2 cellular contexts compared by ENCODE assay signal in the genomic region with DNA sequence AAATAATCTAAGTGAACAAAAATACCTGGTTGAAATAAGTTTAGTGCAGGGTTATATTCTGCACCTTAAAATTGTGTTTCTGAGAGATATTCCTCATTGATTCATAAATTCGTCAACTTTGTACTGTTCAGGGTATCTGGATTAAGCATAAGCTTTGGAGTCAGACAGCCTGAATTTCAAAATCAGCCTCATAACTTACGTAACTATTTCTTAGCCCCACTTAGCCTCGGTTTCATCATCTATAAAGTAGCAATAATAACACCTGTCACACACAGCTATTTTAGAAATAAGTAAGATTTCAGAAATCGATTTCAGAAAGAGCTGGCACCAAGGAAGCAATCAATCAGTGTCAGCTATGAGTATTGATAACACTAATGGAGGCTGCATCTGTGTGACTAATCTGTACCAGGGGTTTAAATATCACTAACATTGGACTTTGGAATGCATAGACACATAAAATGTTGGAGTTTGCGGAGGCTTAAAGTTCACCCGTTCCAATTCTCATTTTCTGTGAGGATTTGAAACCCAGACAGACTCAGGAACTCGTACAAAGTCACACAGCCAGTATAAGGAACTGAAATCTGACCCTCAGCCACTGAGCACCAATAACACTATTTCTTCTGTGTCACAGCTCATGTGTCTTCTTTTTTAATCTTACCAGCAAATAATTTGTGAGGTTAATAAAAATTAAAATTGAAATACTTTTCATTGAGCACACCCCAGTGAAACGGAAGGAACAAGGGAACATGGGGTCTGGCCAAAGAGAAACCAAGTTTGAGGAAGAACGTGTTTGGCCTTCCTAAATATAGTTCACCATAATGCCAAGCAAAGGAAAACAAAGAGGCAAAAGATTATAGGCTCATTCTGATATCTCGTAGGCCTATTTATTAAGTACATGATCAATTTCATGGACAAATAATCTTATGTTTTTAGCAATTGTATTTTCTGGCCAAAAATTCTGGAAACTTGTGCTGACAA.
TF ChIP-seq lines count a peak whose summit lies in the region.

No MANE protein-coding gene starts in this region.

TF ChIP-seq in SK-N-SH, 30 proteins besides CTCF, POLR2A, EP300 and RAD21 (continued from another document):
- TF ChIP-seq, protein P1, sequence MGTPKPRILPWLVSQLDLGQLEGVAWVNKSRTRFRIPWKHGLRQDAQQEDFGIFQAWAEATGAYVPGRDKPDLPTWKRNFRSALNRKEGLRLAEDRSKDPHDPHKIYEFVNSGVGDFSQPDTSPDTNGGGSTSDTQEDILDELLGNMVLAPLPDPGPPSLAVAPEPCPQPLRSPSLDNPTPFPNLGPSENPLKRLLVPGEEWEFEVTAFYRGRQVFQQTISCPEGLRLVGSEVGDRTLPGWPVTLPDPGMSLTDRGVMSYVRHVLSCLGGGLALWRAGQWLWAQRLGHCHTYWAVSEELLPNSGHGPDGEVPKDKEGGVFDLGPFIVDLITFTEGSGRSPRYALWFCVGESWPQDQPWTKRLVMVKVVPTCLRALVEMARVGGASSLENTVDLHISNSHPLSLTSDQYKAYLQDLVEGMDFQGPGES (IDR thresholded peaks at IDR 0.05; ENCODE audit: low read depth, low read length) = no peak
- TF ChIP-seq SMC3 (IDR thresholded peaks at IDR 0.05; ENCODE audit: low read depth, low read length) = no peak
- TF ChIP-seq, protein P2, sequence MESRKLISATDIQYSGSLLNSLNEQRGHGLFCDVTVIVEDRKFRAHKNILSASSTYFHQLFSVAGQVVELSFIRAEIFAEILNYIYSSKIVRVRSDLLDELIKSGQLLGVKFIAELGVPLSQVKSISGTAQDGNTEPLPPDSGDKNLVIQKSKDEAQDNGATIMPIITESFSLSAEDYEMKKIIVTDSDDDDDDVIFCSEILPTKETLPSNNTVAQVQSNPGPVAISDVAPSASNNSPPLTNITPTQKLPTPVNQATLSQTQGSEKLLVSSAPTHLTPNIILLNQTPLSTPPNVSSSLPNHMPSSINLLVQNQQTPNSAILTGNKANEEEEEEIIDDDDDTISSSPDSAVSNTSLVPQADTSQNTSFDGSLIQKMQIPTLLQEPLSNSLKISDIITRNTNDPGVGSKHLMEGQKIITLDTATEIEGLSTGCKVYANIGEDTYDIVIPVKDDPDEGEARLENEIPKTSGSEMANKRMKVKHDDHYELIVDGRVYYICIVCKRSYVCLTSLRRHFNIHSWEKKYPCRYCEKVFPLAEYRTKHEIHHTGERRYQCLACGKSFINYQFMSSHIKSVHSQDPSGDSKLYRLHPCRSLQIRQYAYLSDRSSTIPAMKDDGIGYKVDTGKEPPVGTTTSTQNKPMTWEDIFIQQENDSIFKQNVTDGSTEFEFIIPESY (IDR thresholded peaks at IDR 0.05; ENCODE audit: borderline replicate concordance, low read depth) = no peak
- TF ChIP-seq CHD2 (IDR thresholded peaks at IDR 0.05; ENCODE audit: low read length, partially characterized antibody) = no peak
- no peak for TF ChIP-seq RFX5 (IDR thresholded peaks at IDR 0.05; ENCODE audit: low read length)
- TF ChIP-seq ELF1 (IDR thresholded peaks at IDR 0.05) = no peak
- no peak for TF ChIP-seq TEAD4 (IDR thresholded peaks at IDR 0.05; ENCODE audit: borderline replicate concordance, insufficient read depth)
- TF ChIP-seq POLR2AphosphoS5 (IDR thresholded peaks at IDR 0.05; ENCODE audit: low read depth, low read length) = no peak
- TF ChIP-seq, protein P3, sequence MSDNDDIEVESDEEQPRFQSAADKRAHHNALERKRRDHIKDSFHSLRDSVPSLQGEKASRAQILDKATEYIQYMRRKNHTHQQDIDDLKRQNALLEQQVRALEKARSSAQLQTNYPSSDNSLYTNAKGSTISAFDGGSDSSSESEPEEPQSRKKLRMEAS (IDR thresholded peaks at IDR 0.05; ENCODE audit: low read depth) = no peak

TF ChIP-seq in SK-N-SH treated with all-trans-retinoic acid at 6 μM for 48 hours, 23 proteins besides CTCF, POLR2A, EP300 and RAD21 (continued from another document):
- TF ChIP-seq, protein P4, sequence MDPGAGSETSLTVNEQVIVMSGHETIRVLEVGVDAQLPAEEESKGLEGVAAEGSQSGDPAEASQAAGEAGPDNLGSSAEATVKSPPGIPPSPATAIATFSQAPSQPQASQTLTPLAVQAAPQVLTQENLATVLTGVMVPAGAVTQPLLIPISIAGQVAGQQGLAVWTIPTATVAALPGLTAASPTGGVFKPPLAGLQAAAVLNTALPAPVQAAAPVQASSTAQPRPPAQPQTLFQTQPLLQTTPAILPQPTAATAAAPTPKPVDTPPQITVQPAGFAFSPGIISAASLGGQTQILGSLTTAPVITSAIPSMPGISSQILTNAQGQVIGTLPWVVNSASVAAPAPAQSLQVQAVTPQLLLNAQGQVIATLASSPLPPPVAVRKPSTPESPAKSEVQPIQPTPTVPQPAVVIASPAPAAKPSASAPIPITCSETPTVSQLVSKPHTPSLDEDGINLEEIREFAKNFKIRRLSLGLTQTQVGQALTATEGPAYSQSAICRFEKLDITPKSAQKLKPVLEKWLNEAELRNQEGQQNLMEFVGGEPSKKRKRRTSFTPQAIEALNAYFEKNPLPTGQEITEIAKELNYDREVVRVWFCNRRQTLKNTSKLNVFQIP (CRISPR knock-in tag; IDR thresholded peaks at IDR 0.05; ENCODE audit: borderline replicate concordance, low read depth) = no peak
- TF ChIP-seq RARB (CRISPR knock-in tag; IDR thresholded peaks at IDR 0.05) (no peak), TOX (CRISPR knock-in tag; IDR thresholded peaks at IDR 0.05; ENCODE audit: borderline replicate concordance) (no peak), ARNTL (CRISPR knock-in tag; IDR thresholded peaks at IDR 0.05; ENCODE audit: borderline replicate concordance, low read depth) (no peak), OSR1 (CRISPR knock-in tag; IDR thresholded peaks at IDR 0.05) (no peak), ZNF70 (CRISPR knock-in tag; IDR thresholded peaks at IDR 0.05) (no peak), GLIS3 (CRISPR knock-in tag; IDR thresholded peaks at IDR 0.05) (no peak), ZC3H10 (CRISPR knock-in tag; IDR thresholded peaks at IDR 0.05) (no peak), PPARA (CRISPR knock-in tag; IDR thresholded peaks at IDR 0.05; ENCODE audit: borderline replicate concordance) (no peak), BACH2 (CRISPR knock-in tag; IDR thresholded peaks at IDR 0.05; ENCODE audit: borderline replicate concordance) (no peak)
- TF ChIP-seq, protein P5, sequence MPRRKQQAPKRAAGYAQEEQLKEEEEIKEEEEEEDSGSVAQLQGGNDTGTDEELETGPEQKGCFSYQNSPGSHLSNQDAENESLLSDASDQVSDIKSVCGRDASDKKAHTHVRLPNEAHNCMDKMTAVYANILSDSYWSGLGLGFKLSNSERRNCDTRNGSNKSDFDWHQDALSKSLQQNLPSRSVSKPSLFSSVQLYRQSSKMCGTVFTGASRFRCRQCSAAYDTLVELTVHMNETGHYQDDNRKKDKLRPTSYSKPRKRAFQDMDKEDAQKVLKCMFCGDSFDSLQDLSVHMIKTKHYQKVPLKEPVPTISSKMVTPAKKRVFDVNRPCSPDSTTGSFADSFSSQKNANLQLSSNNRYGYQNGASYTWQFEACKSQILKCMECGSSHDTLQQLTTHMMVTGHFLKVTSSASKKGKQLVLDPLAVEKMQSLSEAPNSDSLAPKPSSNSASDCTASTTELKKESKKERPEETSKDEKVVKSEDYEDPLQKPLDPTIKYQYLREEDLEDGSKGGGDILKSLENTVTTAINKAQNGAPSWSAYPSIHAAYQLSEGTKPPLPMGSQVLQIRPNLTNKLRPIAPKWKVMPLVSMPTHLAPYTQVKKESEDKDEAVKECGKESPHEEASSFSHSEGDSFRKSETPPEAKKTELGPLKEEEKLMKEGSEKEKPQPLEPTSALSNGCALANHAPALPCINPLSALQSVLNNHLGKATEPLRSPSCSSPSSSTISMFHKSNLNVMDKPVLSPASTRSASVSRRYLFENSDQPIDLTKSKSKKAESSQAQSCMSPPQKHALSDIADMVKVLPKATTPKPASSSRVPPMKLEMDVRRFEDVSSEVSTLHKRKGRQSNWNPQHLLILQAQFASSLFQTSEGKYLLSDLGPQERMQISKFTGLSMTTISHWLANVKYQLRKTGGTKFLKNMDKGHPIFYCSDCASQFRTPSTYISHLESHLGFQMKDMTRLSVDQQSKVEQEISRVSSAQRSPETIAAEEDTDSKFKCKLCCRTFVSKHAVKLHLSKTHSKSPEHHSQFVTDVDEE (CRISPR knock-in tag; IDR thresholded peaks at IDR 0.05) = no peak
- TF ChIP-seq, protein P6, sequence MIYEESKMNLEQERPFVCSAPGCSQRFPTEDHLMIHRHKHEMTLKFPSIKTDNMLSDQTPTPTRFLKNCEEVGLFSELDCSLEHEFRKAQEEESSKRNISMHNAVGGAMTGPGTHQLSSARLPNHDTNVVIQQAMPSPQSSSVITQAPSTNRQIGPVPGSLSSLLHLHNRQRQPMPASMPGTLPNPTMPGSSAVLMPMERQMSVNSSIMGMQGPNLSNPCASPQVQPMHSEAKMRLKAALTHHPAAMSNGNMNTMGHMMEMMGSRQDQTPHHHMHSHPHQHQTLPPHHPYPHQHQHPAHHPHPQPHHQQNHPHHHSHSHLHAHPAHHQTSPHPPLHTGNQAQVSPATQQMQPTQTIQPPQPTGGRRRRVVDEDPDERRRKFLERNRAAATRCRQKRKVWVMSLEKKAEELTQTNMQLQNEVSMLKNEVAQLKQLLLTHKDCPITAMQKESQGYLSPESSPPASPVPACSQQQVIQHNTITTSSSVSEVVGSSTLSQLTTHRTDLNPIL (CRISPR knock-in tag; IDR thresholded peaks at IDR 0.05; ENCODE audit: low read depth) = no peak
